ENCODE assay signal across 8 cellular contexts in genomic region chr20:478949-479429, GRCh38. TPM values are rescaled to one million over a fixed set of nuclear protein-coding genes. Genes with fewer than 3 reads are reported as not detected.
A peak's percentile ranks its signal among the peaks of the same experiment; 100 is the strongest.
DNase-seq lines count a peak whose midpoint lies in the region; ATAC-seq, FAIRE-seq and TF ChIP-seq lines count a peak whose summit lies in the region.

No MANE protein-coding gene starts in this region.

- H3K27me3 ChIP-seq in GM06990 (replicated peaks; ENCODE audit: control insufficient read depth, insufficient read depth, low read length), result no peaks in the 10 kb centered on the region

- CTCF ChIA-PET in AG04449 (lab: Yijun Ruan, JAX), result interaction anchor here (0.9 to 5.2 kb wide), 17 partner anchors 10 to 260 kb away, joined by 3 to 142 read pairs (median 5); no protein-coding TSS in a partner anchor

- DNase-seq in AG04449 (ENCODE audit: low read depth, low spot score), result no peak
- DNase-seq in GM06990 (ENCODE audit: extremely low read depth, insufficient read length), result peak; percentile 15
- peak; percentile 16 for DNase-seq in NCI-H128 (lab: John Stamatoyannopoulos, UW; ENCODE audit: unreplicated experiment)
- DNase-seq in SK-N-MC (ENCODE audit: low read depth, low spot score), result peak; percentile 44
- DNase-seq in myocyte (ENCODE audit: low read depth), result peak; percentile 67
- no peak for DNase-seq in islet precursor cell

- no peak overlapping the region for H3K9ac ChIP-seq in SK-N-MC (ENCODE audit: insufficient read length)

- TF ChIP-seq CTCF in AG04449 (IDR thresholded peaks at IDR 0.05; ENCODE audit: insufficient read depth, low read length, missing control alignments), result peak; percentile 15
- peak; percentile 48 for TF ChIP-seq CTCF in GM06990 (IDR thresholded peaks at IDR 0.05; ENCODE audit: insufficient read depth, low read length, poor library complexity, severe bottlenecking)

- no peak for ATAC-seq in GM21515 (IDR thresholded peaks at IDR 0.05; ENCODE audit: unreplicated experiment)

- POLR2A ChIA-PET in AG04449 (lab: Yijun Ruan, JAX), result interaction anchor here (0.6 kb wide), 2 partner anchors 25 to 45 kb away, joined by 3 to 4 read pairs; no protein-coding TSS in a partner anchor

- no peaks in the 10 kb centered on the region for H3K9me3 ChIP-seq in SK-N-MC (ENCODE audit: low read depth, low read length)

- peak; percentile 77 for FAIRE-seq in endometrium (lab: Jason Lieb, UNC)

- H3K36me3 ChIP-seq in GM06990 (ENCODE audit: control insufficient read depth, insufficient read depth, low read length), result peaks cover 14% of the 10 kb centered on the region
- H3K36me3 ChIP-seq in SK-N-MC (ENCODE audit: insufficient read depth, low read length), result peaks cover 74% of the 10 kb centered on the region

- no peak overlapping the region for H3K4me3 ChIP-seq in AG04449 (ENCODE audit: low read depth, low read length)
- no peak overlapping the region for H3K4me3 ChIP-seq in GM06990 (replicated peaks; ENCODE audit: low read depth, low read length)
- H3K4me3 ChIP-seq in SK-N-MC, result no peak overlapping the region

- 0 out of 2 replicates have a peak overlapping the region, but pooled peaks have one; percentile 32 for H3K27ac ChIP-seq in SK-N-MC

RNA-seq across cellular contexts. Expression of gene TBC1D20, which starts 16.7 kb away (rescaled TPM):
- 29.1 and 40.1 TPM in 2 replicates for total RNA-seq in myocyte
- polyA plus RNA-seq in myocyte (2012), result 45.1 TPM

Comparison
In these comparisons a context has a peak if more than half of its experiments do, and no peak if none do; other contexts are left out.
1. DNase-seq: peak in GM06990 (single experiment), NCI-H128 (single experiment), SK-N-MC (single experiment) and myocyte (single experiment); none in AG04449 (single experiment) and islet precursor cell (single experiment).